ENCODE assay signal across 8 cellular contexts in the genomic region with DNA sequence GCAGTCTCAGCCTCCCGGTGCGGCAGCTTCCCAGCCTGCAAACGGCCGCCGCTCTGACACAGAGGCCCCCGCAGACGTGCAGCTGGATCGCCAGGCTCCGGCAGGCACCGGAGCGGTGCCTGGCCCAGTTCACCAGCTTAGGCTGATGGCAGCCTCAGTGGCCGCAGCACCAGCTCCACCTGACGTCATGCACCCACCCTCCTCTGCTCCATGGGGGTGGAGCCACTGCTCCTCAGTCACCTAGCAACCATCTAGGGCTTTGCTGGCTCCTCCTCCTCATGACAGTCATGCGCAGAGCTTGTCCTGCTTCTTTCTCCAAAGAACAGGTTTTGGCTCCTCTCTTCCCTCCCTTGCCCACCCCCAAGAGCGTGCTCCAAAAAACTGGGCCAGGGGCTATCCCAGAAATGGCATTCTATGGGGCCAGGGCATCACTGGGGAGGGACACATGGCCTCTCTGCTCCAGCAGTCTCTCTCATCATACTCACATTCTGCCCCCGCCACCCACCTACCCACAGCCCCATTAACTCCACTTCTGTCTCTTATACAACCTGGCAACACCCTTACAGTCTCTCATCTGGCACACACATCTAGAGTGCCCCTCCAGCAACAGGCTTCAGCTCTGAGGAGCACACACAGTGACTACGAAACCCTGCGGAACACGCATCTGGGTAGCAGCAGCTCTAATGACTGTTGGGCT. TPM values are rescaled to one million over a fixed set of nuclear protein-coding genes. Genes with fewer than 3 reads are reported as not detected.
A peak's percentile ranks its signal among the peaks of the same experiment; 100 is the strongest.
DNase-seq lines count a peak whose midpoint lies in the region; ATAC-seq and TF ChIP-seq lines count a peak whose summit lies in the region.

No MANE protein-coding gene starts in this region.

- no peak for TF ChIP-seq POLR2A in ovary (IDR thresholded peaks at IDR 0.05)

- H3K27me3 Mint-ChIP-seq in activated CD4-positive, alpha-beta memory T cell treated with anti-CD3 and anti-CD28 coated beads, Interleukin-2, amount 10 ng/mL, durations not matched to agents 7 days and 5 days: no peaks in the 10 kb centered on the region

- H3K4me1 ChIP-seq in ovary (ENCODE audit: insufficient read depth): peaks cover 3% of the 10 kb centered on the region

- peaks cover 28% of the 10 kb centered on the region for H3K36me3 Mint-ChIP-seq in activated CD4-positive, alpha-beta memory T cell treated with anti-CD3 and anti-CD28 coated beads, Interleukin-2, amount 10 ng/mL, durations not matched to agents 7 days and 5 days (ENCODE audit: low read depth)

- ATAC-seq in Right ventricle myocardium inferior: peak; percentile 92
- ATAC-seq in HG02588 (IDR thresholded peaks at IDR 0.05; ENCODE audit: unreplicated experiment): no peak
- no peak for ATAC-seq in GM19328 (IDR thresholded peaks at IDR 0.05; ENCODE audit: unreplicated experiment)
- ATAC-seq in GM18868 (IDR thresholded peaks at IDR 0.05; ENCODE audit: unreplicated experiment): no peak

- POLR2A ChIA-PET in activated CD4-positive, alpha-beta memory T cell treated with anti-CD3 and anti-CD28 coated beads, Interleukin-2, amount 10 ng/mL, durations not matched to agents 7 days and 5 days (lab: Charles Lee): interaction anchor here (2.3 kb wide), 1 partner anchor 17 kb away, joined by 5 read pairs; no protein-coding TSS in a partner anchor

- peaks cover 11% of the 10 kb centered on the region for H3K4me1 Mint-ChIP-seq in activated CD4-positive, alpha-beta memory T cell treated with anti-CD3 and anti-CD28 coated beads, Interleukin-2, amount 10 ng/mL, durations not matched to agents 7 days and 5 days

- no peaks in the 10 kb centered on the region for H3K27me3 ChIP-seq in H7 (ENCODE audit: control insufficient read depth, insufficient read depth, low read length)
- no peaks in the 10 kb centered on the region for H3K27me3 ChIP-seq in ovary

- no peaks in the 10 kb centered on the region for H3K9me3 ChIP-seq in ovary

- no peak for TF ChIP-seq CTCF in ovary (IDR thresholded peaks at IDR 0.05)

- DNase-seq in H7 (peak; percentile 98), SHP77 (lab: John Stamatoyannopoulos, UW) (peak; percentile 83 to 89), Right ventricle myocardium inferior (ENCODE audit: missing footprints) (peak; percentile 82), ovary (peak in 3 of 5 donors; percentile 29 to 62 (median 43))
- no peak for DNase-seq in activated CD4-positive, alpha-beta memory T cell treated with anti-CD3 and anti-CD28 coated beads, Interleukin-2, amount 10 ng/mL, durations not matched to agents 7 days and 5 days

- H3K4me3 ChIP-seq in H7 (ENCODE audit: insufficient read depth, low read depth, low read length) (peak overlapping the region; percentile 43), ovary (peak overlapping the region; percentile 30)

- H3K36me3 ChIP-seq in H7 (replicated peaks; ENCODE audit: control insufficient read depth, insufficient read depth, low read length) (peaks cover 17% of the 10 kb centered on the region), ovary (no peaks in the 10 kb centered on the region)

- H3K27ac Mint-ChIP-seq in activated CD4-positive, alpha-beta memory T cell treated with anti-CD3 and anti-CD28 coated beads, Interleukin-2, amount 10 ng/mL, durations not matched to agents 7 days and 5 days: no peak overlapping the region

- no peak overlapping the region for H3K4me3 Mint-ChIP-seq in activated CD4-positive, alpha-beta memory T cell treated with anti-CD3 and anti-CD28 coated beads, Interleukin-2, amount 10 ng/mL, durations not matched to agents 7 days and 5 days

- no peaks in the 10 kb centered on the region for H3K9me3 Mint-ChIP-seq in activated CD4-positive, alpha-beta memory T cell treated with anti-CD3 and anti-CD28 coated beads, Interleukin-2, amount 10 ng/mL, durations not matched to agents 7 days and 5 days

- intact Hi-C loops in Right ventricle myocardium inferior (cut with DNase I) (no loop called here), ovary (cut with DNase I) (no loop called here)

- no peak for TF ChIP-seq EP300 in ovary (IDR thresholded peaks at IDR 0.05)

- CTCF ChIA-PET in activated CD4-positive, alpha-beta memory T cell treated with anti-CD3 and anti-CD28 coated beads, Interleukin-2, amount 10 ng/mL, durations not matched to agents 7 days and 5 days (lab: Charles Lee): interaction anchor here (1.1 kb wide), 1 partner anchor 34 kb away, joined by 3 read pairs; no protein-coding TSS in a partner anchor

- H3K27ac ChIP-seq in ovary: no peak overlapping the region

- 62 to 72% (median 71%) methylated on average over 16 to 19 of the region's 19 CpGs for WGBS in ovary, 3 donors

RNA-seq across cellular contexts. Expression of gene DCTN1, which starts 5.5 kb away (rescaled TPM):
- total RNA-seq in H7 (2014; rRNA removed; shearing (Covaris generic)): 100 and 105 TPM in 2 replicates
- 182 TPM for total RNA-seq in Right ventricle myocardium inferior
- 100 to 1,000 TPM in 5 of 7 donors, 10 to 100 TPM in 2; 58.5 to 127 (median 111) TPM for total RNA-seq in ovary
- 100 to 1,000 TPM in 1 of 2 donors, 10 to 100 TPM in 1; 59.5 to 108 TPM for polyA plus RNA-seq in ovary
- total RNA-seq in activated CD4-positive, alpha-beta memory T cell treated with anti-CD3 and anti-CD28 coated beads, Interleukin-2, amount 10 ng/mL, durations not matched to agents 7 days and 5 days: 10 to 100 TPM; 88.9 to 99.7 TPM

RNA-seq across cellular contexts. Expression of gene SLC4A5, which starts 31.4 kb away (rescaled TPM):
- 0.90 and 1.1 TPM in 2 replicates for total RNA-seq in H7 (2014; rRNA removed; shearing (Covaris generic))
- total RNA-seq in Right ventricle myocardium inferior: 1.1 TPM
- total RNA-seq in ovary: 1 to 10 TPM; 1.5 to 6.3 (median 2.7) TPM
- 1 to 10 TPM; 1.1 to 1.4 TPM for polyA plus RNA-seq in ovary
- 1 to 10 TPM; 2.5 to 3.4 TPM for total RNA-seq in activated CD4-positive, alpha-beta memory T cell treated with anti-CD3 and anti-CD28 coated beads, Interleukin-2, amount 10 ng/mL, durations not matched to agents 7 days and 5 days

RNA-seq across cellular contexts. Expression of gene C2orf81, which starts 46.8 kb away (rescaled TPM):
- total RNA-seq in H7 (2014; rRNA removed; shearing (Covaris generic)): 0.83 and 1.6 TPM in 2 replicates
- total RNA-seq in Right ventricle myocardium inferior: 1.1 TPM
- 1 to 10 TPM; 1.3 to 9.9 (median 4.5) TPM for total RNA-seq in ovary
- polyA plus RNA-seq in ovary: 1 to 10 TPM in 1 of 2 donors, under 1 TPM in 1; 0.85 to 5.1 TPM
- total RNA-seq in activated CD4-positive, alpha-beta memory T cell treated with anti-CD3 and anti-CD28 coated beads, Interleukin-2, amount 10 ng/mL, durations not matched to agents 7 days and 5 days: 1 to 10 TPM; 1.2 to 1.6 TPM

RNA-seq across cellular contexts. Expression of gene WDR54, which starts 46.9 kb away (rescaled TPM):
- total RNA-seq in H7 (2014; rRNA removed; shearing (Covaris generic)): 38.0 and 55.5 TPM in 2 replicates
- total RNA-seq in Right ventricle myocardium inferior (3.0 TPM), ovary (10 to 100 TPM in 6 of 7 donors, 1 to 10 TPM in 1; 8.8 to 41.6 (median 16.2) TPM)
- 10 to 100 TPM in 1 of 2 donors, 1 to 10 TPM in 1; 8.6 to 22.4 TPM for polyA plus RNA-seq in ovary
- 100 to 1,000 TPM; 102 to 105 TPM for total RNA-seq in activated CD4-positive, alpha-beta memory T cell treated with anti-CD3 and anti-CD28 coated beads, Interleukin-2, amount 10 ng/mL, durations not matched to agents 7 days and 5 days
